ENCODE assay signal across 10 cellular contexts in the genomic region with DNA sequence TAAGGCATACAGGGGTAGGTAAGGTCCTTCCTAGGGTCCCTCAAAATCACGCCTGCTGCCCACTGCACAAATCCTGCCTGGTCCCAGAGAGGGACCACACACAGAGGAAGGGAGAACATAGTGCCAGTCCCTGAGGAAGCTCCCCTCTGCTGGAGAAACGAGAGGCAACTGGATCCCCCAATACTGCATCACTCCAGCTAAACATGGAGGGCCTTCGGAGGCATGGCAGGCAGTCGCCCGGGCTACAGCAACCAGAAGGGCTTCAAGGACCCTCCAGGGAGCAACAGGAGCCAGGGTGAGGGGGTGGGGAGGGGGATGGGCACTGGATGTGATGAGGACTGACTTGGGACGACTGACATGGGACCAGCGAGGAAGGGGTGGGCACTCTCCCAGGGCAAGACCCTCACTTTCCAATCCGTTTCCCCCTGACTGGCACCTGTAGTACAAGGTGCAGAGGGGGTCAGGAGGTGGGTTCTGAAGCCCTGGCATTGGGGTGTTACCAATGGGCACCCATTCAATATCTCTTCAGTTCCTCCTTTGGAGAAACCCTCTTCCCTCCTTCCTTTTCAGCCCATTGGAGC. TPM values are rescaled to one million over a fixed set of nuclear protein-coding genes. Genes with fewer than 3 reads are reported as not detected.
A peak's percentile ranks its signal among the peaks of the same experiment; 100 is the strongest.
DNase-seq lines count a peak whose midpoint lies in the region; ATAC-seq, FAIRE-seq and TF ChIP-seq lines count a peak whose summit lies in the region.
"Had no signal": no experiment of that assay in that cellular context is flagged by ENCODE, and none has a peak within 500 bp of the region (broad histone marks: within the 10 kb centered on the region; RNA-seq: fewer than 3 reads in every experiment).

No MANE protein-coding gene starts in this region.

- no peak overlapping the region for H3K27ac ChIP-seq in CD8-positive, alpha-beta memory T cell (ENCODE audit: low read depth, low read length)
- H3K27ac ChIP-seq in K562 (ENCODE audit: extremely low read depth, low read depth, low read length) (no peak overlapping the region), osteoblast (ENCODE audit: low read depth, low read length) (peak overlapping the region; percentile 85)

- H3K4me2 ChIP-seq in K562 (ENCODE audit: insufficient read depth, low read length), result no peak overlapping the region; the same call in 1 of the 2 replicates
- no peak overlapping the region for H3K4me2 ChIP-seq in osteoblast (ENCODE audit: insufficient read depth, low read length)

- no peak for TF ChIP-seq POLR2A in K562 (conservative IDR thresholded peaks at IDR 0.05)

- no peak for TF ChIP-seq RAD21 in K562 (CRISPR knock-in tag; conservative IDR thresholded peaks at IDR 0.05 in 1 of 2, IDR thresholded peaks at IDR 0.05 in 1 of 2)

- intact Hi-C loops in K562 (cut with micrococcal nuclease), result no loop called here

- no TSS peak for BruUV-seq in K562 (replicated peaks; lab: Mats Ljungman, UMichigan)

- peaks cover 49 to 78% (median 60%) of the 10 kb centered on the region in 3 donors for H3K4me1 Mint-ChIP-seq in CD8-positive, alpha-beta memory T cell
- H3K4me1 Mint-ChIP-seq in IgD-negative memory B cell, result peaks cover 27 to 31% (median 30%) of the 10 kb centered on the region in 3 donors

- no peaks in the 10 kb centered on the region for H3K36me3 Mint-ChIP-seq in CD8-positive, alpha-beta memory T cell
- H3K36me3 Mint-ChIP-seq in IgD-negative memory B cell, result no peaks in the 10 kb centered on the region

- H3K4me3 ChIP-seq in CD8-positive, alpha-beta memory T cell (ENCODE audit: low read length), result no peak overlapping the region
- H3K4me3 ChIP-seq in K562 (no peak overlapping the region), osteoblast (ENCODE audit: insufficient read depth, low read length) (no peak overlapping the region)
- H3K4me3 ChIP-seq: upper lobe of left lung had no signal

- peak overlapping the region in 3 of 7 donors; percentile 6 to 67 (median 31) for H3K4me3 Mint-ChIP-seq in CD8-positive, alpha-beta memory T cell
- H3K4me3 Mint-ChIP-seq in IgD-negative memory B cell, result peak overlapping the region; percentile 51 to 95 (median 79)

- H2AFZ ChIP-seq in K562 (ENCODE audit: low read depth, low read length), result no peak overlapping the region
- H2AFZ ChIP-seq in osteoblast (ENCODE audit: low read length), result no peak overlapping the region

- 75% methylated on average over 8 of the region's 8 CpGs for WGBS in K562 (ENCODE audit: insufficient coverage, low coverage, missing lambda C conversion rate)

- H3K9me3 Mint-ChIP-seq in CD8-positive, alpha-beta memory T cell, result peaks cover 0 to 2% (median 0%) of the 10 kb centered on the region in 5 donors
- no peaks in the 10 kb centered on the region for H3K9me3 Mint-ChIP-seq in IgD-negative memory B cell

- peak overlapping the region; percentile 72 to 100 (median 98) for H3K27ac Mint-ChIP-seq in CD8-positive, alpha-beta memory T cell
- H3K27ac Mint-ChIP-seq in IgD-negative memory B cell, result peak overlapping the region; percentile 99 to 100 (median 100)

- TF ChIP-seq CTCF in K562 (IDR thresholded peaks at IDR 0.05 in 2 of 3, conservative IDR thresholded peaks at IDR 0.05 in 1 of 3; ENCODE audit: insufficient read depth in 2 of 3, low read depth in 1 of 3, low read length in 3 of 3) (no peak), osteoblast (IDR thresholded peaks at IDR 0.05; ENCODE audit: extremely low read depth, low read depth, low read length) (no peak)

- TF ChIP-seq EP300 in K562 (IDR thresholded peaks at IDR 0.05; ENCODE audit: low read length), result no peak

- no peak for ATAC-seq in K562
- no peak for ATAC-seq in esophagus mucosa

- H3K4me1 ChIP-seq in CD8-positive, alpha-beta memory T cell (ENCODE audit: insufficient read depth, low read length), result peaks cover 80% of the 10 kb centered on the region
- H3K4me1 ChIP-seq in K562 (replicated peaks in 1 of 2; ENCODE audit: control insufficient read depth in 2 of 2, insufficient read depth in 2 of 2, low read length in 2 of 2) (peaks cover 59 to 62% of the 10 kb centered on the region in 2 experiments), osteoblast (ENCODE audit: insufficient read depth, low read length) (peaks cover 11% of the 10 kb centered on the region)

- H4K20me1 ChIP-seq in K562 (replicated peaks; ENCODE audit: control insufficient read depth, insufficient read depth, low read length), result no peaks in the 10 kb centered on the region
- H4K20me1 ChIP-seq in osteoblast (ENCODE audit: insufficient read depth, low read length), result no peaks in the 10 kb centered on the region

- H3K9me1 ChIP-seq in K562 (ENCODE audit: control insufficient read depth, insufficient read depth, low read length), result peaks cover 9% of the 10 kb centered on the region

- H3K36me3 ChIP-seq in CD8-positive, alpha-beta memory T cell (ENCODE audit: insufficient read depth, low read length), result no peaks in the 10 kb centered on the region
- H3K36me3 ChIP-seq in K562 (ENCODE audit: control insufficient read depth, insufficient read depth, low read length) (no peaks in the 10 kb centered on the region), osteoblast (ENCODE audit: insufficient read depth, low read length) (no peaks in the 10 kb centered on the region)
- H3K36me3 ChIP-seq: upper lobe of left lung had no signal

- POLR2A ChIA-PET in CD8-positive, alpha-beta memory T cell (lab: Charles Lee), result no interaction called here
- POLR2A ChIA-PET in K562 (lab: Yijun Ruan, JAX), result interaction anchor here (1.0 to 4.3 kb wide), 4 partner anchors 12 to 21 kb away, joined by 3 to 68 read pairs (median 4); a partner anchor contains a TSS

- peak overlapping the region; percentile 2 to 7; a peak in 2 of 4 replicates for H3K9ac ChIP-seq in K562 (ENCODE audit: insufficient read depth in 1 of 2, low read depth in 2 of 2, low read length in 2 of 2)

- CTCF ChIA-PET in CD8-positive, alpha-beta memory T cell (lab: Charles Lee), result interaction anchor here (0.9 to 6.8 kb wide), 2 partner anchors 21 to 28 kb away, joined by 3 to 43 read pairs; a partner anchor contains a TSS
- CTCF ChIA-PET in K562 (lab: Yijun Ruan, JAX; ENCODE audit: low intra/inter-chr PET ratio), result no interaction called here

- peaks cover 7% of the 10 kb centered on the region for H3K79me2 ChIP-seq in K562 (ENCODE audit: control insufficient read depth, insufficient read depth, low read length)
- H3K79me2 ChIP-seq in osteoblast (ENCODE audit: insufficient read depth, low read length), result no peaks in the 10 kb centered on the region

- in situ Hi-C loops in K562 (cut with MboI), result no loop called here

- H3K9me3 ChIP-seq in CD8-positive, alpha-beta memory T cell (ENCODE audit: low read length), result no peaks in the 10 kb centered on the region
- no peaks in the 10 kb centered on the region for H3K9me3 ChIP-seq in K562 (replicated peaks; ENCODE audit: control insufficient read depth, insufficient read depth, low read depth, low read length)
- no peaks in the 10 kb centered on the region for H3K9me3 ChIP-seq in osteoblast (ENCODE audit: low read depth, low read length)
- H3K9me3 ChIP-seq: upper lobe of left lung had no signal

- no peak for DNase-seq in CD8-positive, alpha-beta memory T cell
- DNase-seq in K562 (ENCODE audit: extremely low read depth in 1 of 4, low spot score in 3 of 4) (no peak), osteoblast (ENCODE audit: insufficient read length, low spot score, missing footprints) (no peak), KG1 (lab: John Stamatoyannopoulos, UW) (no peak), NCI-H1417 treated with DMSO at 0.1 percent for 48 hours (lab: John Stamatoyannopoulos, UW) (no peak)
- DNase-seq: DMS79, NCI-H1436 treated with DMSO at 0.1 percent for 48 hours, upper lobe of left lung had no signal

- no peak for FAIRE-seq in K562 (lab: Jason Lieb, UNC)

- H3K27me3 ChIP-seq in CD8-positive, alpha-beta memory T cell (ENCODE audit: insufficient read depth, low read length, poor library complexity, severe bottlenecking), result no peaks in the 10 kb centered on the region
- H3K27me3 ChIP-seq in K562 (ENCODE audit: control insufficient read depth in 2 of 2, insufficient read depth in 2 of 2, low read length in 2 of 2) (no peaks in the 10 kb centered on the region; a peak in 1 of 5 replicates), osteoblast (ENCODE audit: insufficient read depth, low read length) (no peaks in the 10 kb centered on the region)
- H3K27me3 ChIP-seq: upper lobe of left lung had no signal

- peaks cover 0 to 6% of the 10 kb centered on the region in 2 donors for H3K27me3 Mint-ChIP-seq in CD8-positive, alpha-beta memory T cell
- no peaks in the 10 kb centered on the region for H3K27me3 Mint-ChIP-seq in IgD-negative memory B cell

RNA-seq across cellular contexts. Expression of a gene that starts 21.7 kb away (rescaled TPM):
- 100 to 1,000 TPM; 144 to 156 TPM for total RNA-seq in CD8-positive, alpha-beta memory T cell
- 183 TPM for polyA plus RNA-seq in CD8-positive, alpha-beta memory T cell
- polyA plus RNA-seq in IgD-negative memory B cell (79.9 TPM), K562 (2011; rRNA removed) (228 and 529 TPM in 2 replicates), K562 (2014; fragmentation: Illumina TruSeq; extraction: Trizol) (107 and 370 TPM in 2 replicates), K562 (2014; fragmentation: Nextera tagmentation; extraction: Ambion mirVana) (10 to 100 TPM in 1 of 2 experiments, 1 to 10 TPM in 1; 8.2 to 12.3 TPM), K562 (2014; rRNA removed) (362 and 564 TPM in 2 replicates)
- 185 and 371 TPM in 2 replicates for total RNA-seq in K562 (2011; cell fraction: chromatin; rRNA removed; ENCODE audit: low replicate concordance)
- total RNA-seq in K562 (2011; cell fraction: nucleolus; rRNA removed), result 455 and 610 TPM in 2 replicates
- 314 and 392 TPM in 2 replicates for total RNA-seq in K562 (2011; cell fraction: nucleoplasm; rRNA removed)
- total RNA-seq in K562 (2014; rRNA removed) (593 and 675 TPM in 2 replicates), K562 (2014; rRNA removed; fragmentation: Illumina TruSeq; extraction: Trizol) (159 and 200 TPM in 2 replicates), K562 (2015; rRNA removed; fragmentation: Illumina TruSeq; extraction: Trizol) (13.2 and 14.7 TPM in 2 replicates), K562 (2021) (453 and 674 TPM in 2 replicates), osteoblast (366 and 522 TPM in 2 replicates), esophagus mucosa (417 TPM)
- polyA plus RNA-seq in K562 (2011; cell fraction: cytosol; rRNA removed), result 345 and 451 TPM in 2 replicates
- 384 and 450 TPM in 2 replicates for polyA plus RNA-seq in K562 (2011; cell fraction: nucleus; rRNA removed)
- 184 and 695 TPM in 2 replicates for polyA plus RNA-seq in K562 (2012)
- 156 and 267 TPM in 2 replicates for polyA minus RNA-seq in K562 (2011; rRNA and poly(A)+ RNA removed)
- polyA minus RNA-seq in K562 (2011; cell fraction: cytosol; rRNA and poly(A)+ RNA removed), result 180 and 395 TPM in 2 replicates
- polyA minus RNA-seq in K562 (2011; cell fraction: nucleus; rRNA and poly(A)+ RNA removed), result 272 and 555 TPM in 2 replicates

RNA-seq across cellular contexts. Expression of a gene that starts 59.3 kb away (rescaled TPM):
- 10 to 100 TPM; 29.4 to 30.4 TPM for total RNA-seq in CD8-positive, alpha-beta memory T cell
- polyA plus RNA-seq in CD8-positive, alpha-beta memory T cell, result 28.0 TPM
- polyA plus RNA-seq in IgD-negative memory B cell (27.6 TPM), K562 (2011; rRNA removed) (10.2 and 13.3 TPM in 2 replicates), K562 (2014; fragmentation: Illumina TruSeq; extraction: Trizol) (24.1 and 26.2 TPM in 2 replicates), K562 (2014; fragmentation: Nextera tagmentation; extraction: Ambion mirVana) (1 to 10 TPM; 3.5 to 4.7 TPM), K562 (2014; rRNA removed) (18.4 and 20.3 TPM in 2 replicates)
- 37.8 and 67.4 TPM in 2 replicates for total RNA-seq in K562 (2011; cell fraction: chromatin; rRNA removed; ENCODE audit: low replicate concordance)
- 41.7 and 47.7 TPM in 2 replicates for total RNA-seq in K562 (2011; cell fraction: nucleolus; rRNA removed)
- total RNA-seq in K562 (2011; cell fraction: nucleoplasm; rRNA removed), result 40.8 and 49.2 TPM in 2 replicates
- total RNA-seq in K562 (2014; rRNA removed) (22.1 and 30.2 TPM in 2 replicates), K562 (2014; rRNA removed; fragmentation: Illumina TruSeq; extraction: Trizol) (12.9 and 15.1 TPM in 2 replicates), K562 (2015; rRNA removed; fragmentation: Illumina TruSeq; extraction: Trizol) (20.5 and 22.0 TPM in 2 replicates), K562 (2021) (31.0 and 31.5 TPM in 2 replicates), osteoblast (48.0 and 52.5 TPM in 2 replicates), esophagus mucosa (21.6 TPM)
- 12.4 and 17.8 TPM in 2 replicates for polyA plus RNA-seq in K562 (2011; cell fraction: cytosol; rRNA removed)
- polyA plus RNA-seq in K562 (2011; cell fraction: nucleus; rRNA removed), result 27.1 and 42.9 TPM in 2 replicates
- polyA plus RNA-seq in K562 (2012), result 21.6 and 29.2 TPM in 2 replicates
- 7.6 and 8.6 TPM in 2 replicates for polyA minus RNA-seq in K562 (2011; rRNA and poly(A)+ RNA removed)
- polyA minus RNA-seq in K562 (2011; cell fraction: cytosol; rRNA and poly(A)+ RNA removed), result 11.4 and 13.2 TPM in 2 replicates
- 14.1 and 15.7 TPM in 2 replicates for polyA minus RNA-seq in K562 (2011; cell fraction: nucleus; rRNA and poly(A)+ RNA removed)
